Comparison of ENCODE assay signal across 8 cellular contexts in the genomic region with DNA sequence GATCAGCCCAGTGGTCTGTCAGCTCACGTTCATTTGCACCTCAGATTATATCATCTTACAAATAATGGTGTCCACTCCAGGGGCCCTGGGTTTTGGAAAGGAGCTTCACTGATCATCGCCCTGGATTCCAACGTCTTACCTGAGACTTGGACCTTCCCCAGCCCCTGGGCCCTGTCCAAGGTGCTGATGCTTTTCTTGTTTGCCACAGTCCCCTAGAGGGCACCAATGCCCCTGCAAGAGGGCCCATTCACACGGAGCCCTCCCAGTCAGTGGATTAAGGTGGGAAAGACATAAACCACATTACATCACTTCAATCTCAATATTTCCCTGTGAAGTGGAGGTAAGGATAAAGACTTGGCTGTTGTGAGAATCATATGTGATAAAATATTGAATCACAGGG.
DNase-seq lines count a peak whose midpoint lies in the region; ATAC-seq, FAIRE-seq and TF ChIP-seq lines count a peak whose summit lies in the region.

No MANE protein-coding gene starts in this region.

- peak; percentile 60 for DNase-seq in ACHN
- DNase-seq in GM12891 (ENCODE audit: insufficient read length, low spot score) = peak; percentile 42
- DNase-seq in RWPE1 (ENCODE audit: low spot score) = peak; percentile 47
- DNase-seq in fibroblast of the aortic adventitia (ENCODE audit: low read depth) = peak; percentile 3
- peak; percentile 1 for DNase-seq in stimulated activated CD8-positive, alpha-beta memory T cell treated with anti-CD3 and anti-CD28 coated beads, Interleukin-7, amount 100 ng/mL, for 24 hours (ENCODE audit: low read depth)
- no peak for DNase-seq in prostate gland (ENCODE audit: low spot score)
- DNase-seq in AG08395 (ENCODE audit: low spot score) = no peak

- H3K9me3 ChIP-seq in prostate gland = no peaks in the 10 kb centered on the region

- no peak for FAIRE-seq in GM12891 (lab: Jason Lieb, UNC)

- H3K4me1 ChIP-seq in prostate gland (replicated peaks) = no peaks in the 10 kb centered on the region

- TF ChIP-seq CTCF in RWPE1 (conservative IDR thresholded peaks at IDR 0.05; ENCODE audit: low read depth) (no peak; the same call in 1 of the 2 replicates), fibroblast of the aortic adventitia (IDR thresholded peaks at IDR 0.05; ENCODE audit: insufficient read depth, low read length) (peak; percentile 35), prostate gland (IDR thresholded peaks at IDR 0.05) (no peak)

- TF ChIP-seq POLR2A in GM12891 (IDR thresholded peaks at IDR 0.05; ENCODE audit: low read depth, low read length) (no peak), prostate gland (IDR thresholded peaks at IDR 0.05) (no peak)

- CTCF ChIA-PET in RWPE1 (lab: Yijun Ruan, JAX) = interaction anchor here (1.0 kb wide), 1 partner anchor 35 kb away, joined by 3 read pairs; no protein-coding TSS in a partner anchor

- 5% methylated on average over 4 of the region's 4 CpGs for WGBS in prostate gland

- H3K27ac ChIP-seq in RWPE1 = no peak overlapping the region
- no peak overlapping the region for H3K27ac ChIP-seq in prostate gland

- in situ Hi-C loops in ACHN (cut with HindIII; ENCODE audit: low pct_ligation_motif_present, low pct_unique_long_range_greater_than_20kb, low sequenced_read_pairs) = no loop called here

- ATAC-seq in HG03565 (IDR thresholded peaks at IDR 0.05; ENCODE audit: unreplicated experiment) = no peak

- H3K36me3 ChIP-seq in prostate gland = no peaks in the 10 kb centered on the region

- intact Hi-C loops in prostate gland (cut with DNase I) = no loop called here

- no peak overlapping the region for H3K4me3 ChIP-seq in fibroblast of the aortic adventitia (ENCODE audit: low read depth, low read length)
- no peak overlapping the region for H3K4me3 ChIP-seq in prostate gland

- no peaks in the 10 kb centered on the region for H3K27me3 ChIP-seq in prostate gland (replicated peaks; ENCODE audit: insufficient read depth)

- POLR2A ChIA-PET in RWPE1 (lab: Yijun Ruan, JAX; ENCODE audit: low non-redundant PET) = no interaction called here

TF ChIP-seq in GM12891, 5 proteins besides CTCF, POLR2A, EP300 and RAD21:
- TF ChIP-seq POLR2AphosphoS5 (IDR thresholded peaks at IDR 0.05; ENCODE audit: low read depth, low read length) (no peak), TAF1 (IDR thresholded peaks at IDR 0.05; ENCODE audit: low read depth, low read length) (no peak), POU2F2 (IDR thresholded peaks at IDR 0.05; ENCODE audit: low read depth, low read length) (no peak), SPI1 (IDR thresholded peaks at IDR 0.05; ENCODE audit: low read depth, low read length) (no peak), PAX5 (IDR thresholded peaks at IDR 0.05; ENCODE audit: insufficient read depth, low read length, severe bottlenecking) (no peak)

Comparison
In these comparisons a context has a peak if more than half of its experiments do, and no peak if none do; other contexts are left out.
1. DNase-seq: peak in ACHN (single experiment), GM12891 (single experiment), RWPE1 (single experiment), fibroblast of the aortic adventitia (single experiment) and stimulated activated CD8-positive, alpha-beta memory T cell treated with anti-CD3 and anti-CD28 coated beads, Interleukin-7, amount 100 ng/mL, for 24 hours (single experiment); none in prostate gland (single experiment) and AG08395 (single experiment).